Comparison of ENCODE assay signal across 1 cellular context in the genomic region with DNA sequence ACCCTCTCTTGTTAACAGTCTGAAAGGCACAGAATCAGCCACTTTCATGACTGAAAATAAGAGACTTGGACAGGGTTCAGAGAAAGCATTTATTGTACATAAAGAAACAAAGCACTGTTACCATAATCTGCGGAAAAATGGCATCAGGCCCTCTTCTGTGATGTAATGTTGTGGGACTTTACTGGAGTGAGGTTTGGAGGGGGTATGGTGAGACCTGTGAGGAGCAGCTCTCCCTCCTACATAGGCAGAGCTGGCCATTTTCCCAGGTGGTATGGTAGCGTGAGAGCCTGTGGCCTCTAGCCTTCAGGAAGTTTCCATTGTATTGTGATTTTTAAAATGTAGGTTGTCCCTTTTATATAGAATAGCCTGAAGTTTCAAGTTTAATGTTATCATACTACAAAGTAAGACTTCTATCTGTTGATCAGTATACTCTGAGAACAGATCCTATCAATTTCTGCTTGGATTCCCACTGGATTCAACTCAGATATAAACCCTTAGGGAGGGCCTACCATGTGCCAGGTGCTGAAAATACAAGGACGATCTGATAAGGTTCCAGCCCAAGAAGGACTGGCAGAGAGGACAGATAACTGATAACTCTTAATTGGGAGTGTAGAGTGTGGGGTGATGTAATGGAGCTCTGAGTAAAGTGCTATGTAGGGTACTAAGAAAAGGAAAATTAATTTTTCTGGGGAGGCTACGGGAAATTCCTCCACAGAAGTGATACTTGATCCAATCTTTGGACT.
TF ChIP-seq lines count a peak whose summit lies in the region.

No MANE protein-coding gene starts in this region.

TF ChIP-seq in A549, 52 proteins besides CTCF, POLR2A, EP300 and RAD21:
- TF ChIP-seq CHD2 (IDR thresholded peaks at IDR 0.05; ENCODE audit: low read length, partially characterized antibody) = no peak
- no peak for TF ChIP-seq KDM1A (IDR thresholded peaks at IDR 0.05; ENCODE audit: low read depth)
- no peak for TF ChIP-seq RCOR1 (IDR thresholded peaks at IDR 0.05; ENCODE audit: low read depth, low read length)
- TF ChIP-seq SREBF2 (IDR thresholded peaks at IDR 0.05) = no peak
- TF ChIP-seq, protein P1, sequence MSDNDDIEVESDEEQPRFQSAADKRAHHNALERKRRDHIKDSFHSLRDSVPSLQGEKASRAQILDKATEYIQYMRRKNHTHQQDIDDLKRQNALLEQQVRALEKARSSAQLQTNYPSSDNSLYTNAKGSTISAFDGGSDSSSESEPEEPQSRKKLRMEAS (IDR thresholded peaks at IDR 0.05) = no peak
- TF ChIP-seq, protein P2, sequence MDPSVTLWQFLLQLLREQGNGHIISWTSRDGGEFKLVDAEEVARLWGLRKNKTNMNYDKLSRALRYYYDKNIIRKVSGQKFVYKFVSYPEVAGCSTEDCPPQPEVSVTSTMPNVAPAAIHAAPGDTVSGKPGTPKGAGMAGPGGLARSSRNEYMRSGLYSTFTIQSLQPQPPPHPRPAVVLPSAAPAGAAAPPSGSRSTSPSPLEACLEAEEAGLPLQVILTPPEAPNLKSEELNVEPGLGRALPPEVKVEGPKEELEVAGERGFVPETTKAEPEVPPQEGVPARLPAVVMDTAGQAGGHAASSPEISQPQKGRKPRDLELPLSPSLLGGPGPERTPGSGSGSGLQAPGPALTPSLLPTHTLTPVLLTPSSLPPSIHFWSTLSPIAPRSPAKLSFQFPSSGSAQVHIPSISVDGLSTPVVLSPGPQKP (IDR thresholded peaks at IDR 0.05; ENCODE audit: low read depth, low read length) = no peak
- no peak for TF ChIP-seq TP53 (CRISPR knock-in tag; IDR thresholded peaks at IDR 0.05)
- TF ChIP-seq MAZ (IDR thresholded peaks at IDR 0.05; ENCODE audit: borderline replicate concordance, low read depth, low read length) = no peak
- no peak for TF ChIP-seq PHF8 (IDR thresholded peaks at IDR 0.05; ENCODE audit: borderline replicate concordance, low read depth)
- TF ChIP-seq, protein P3, sequence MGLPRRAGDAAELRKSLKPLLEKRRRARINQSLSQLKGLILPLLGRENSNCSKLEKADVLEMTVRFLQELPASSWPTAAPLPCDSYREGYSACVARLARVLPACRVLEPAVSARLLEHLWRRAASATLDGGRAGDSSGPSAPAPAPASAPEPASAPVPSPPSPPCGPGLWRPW (IDR thresholded peaks at IDR 0.05) = no peak
